Comparison of ENCODE assay signal across 1 cellular context in genomic region chr9:128702949-128703615, GRCh38.
A peak's percentile ranks its signal among the peaks of the same experiment; 100 is the strongest.
TF ChIP-seq lines count a peak whose summit lies in the region.

No MANE protein-coding gene starts in this region.

TF ChIP-seq in HepG2, 621 proteins besides CTCF, POLR2A, EP300 and RAD21 (continued from another document):
- peak; percentile 23; the same call in 1 of the 2 replicates for TF ChIP-seq GATAD2A (CRISPR knock-in tag; IDR thresholded peaks at IDR 0.05)
- TF ChIP-seq ZNF776 (CRISPR knock-in tag; IDR thresholded peaks at IDR 0.05) = peak; percentile 1; the same call in 1 of the 2 replicates
- no peak for TF ChIP-seq PAF1 (CRISPR knock-in tag; IDR thresholded peaks at IDR 0.05)
- TF ChIP-seq ZNF552 (CRISPR knock-in tag; IDR thresholded peaks at IDR 0.05; ENCODE audit: borderline replicate concordance) = 0 out of 2 replicates have a peak, but pooled peaks have one; percentile 7
- 0 out of 2 replicates have a peak, but pooled peaks have one; percentile 14 for TF ChIP-seq KDM5B (CRISPR knock-in tag; IDR thresholded peaks at IDR 0.05; ENCODE audit: borderline replicate concordance)
- 0 out of 2 replicates have a peak, but pooled peaks have one; percentile 8 for TF ChIP-seq SP5 (CRISPR knock-in tag; IDR thresholded peaks at IDR 0.05; ENCODE audit: borderline replicate concordance, low read depth)
- peak; percentile 8; the same call in 1 of the 2 replicates for TF ChIP-seq E2F5 (CRISPR knock-in tag; conservative IDR thresholded peaks at IDR 0.05)
- 0 out of 2 replicates have a peak, but pooled peaks have one; percentile 7 for TF ChIP-seq ZBTB42 (CRISPR knock-in tag; IDR thresholded peaks at IDR 0.05)
- TF ChIP-seq ZNF296 (CRISPR knock-in tag; conservative IDR thresholded peaks at IDR 0.05) = 0 out of 2 replicates have a peak, but pooled peaks have one; percentile 31
- peak; percentile 80; the same call in 1 of the 2 replicates for TF ChIP-seq ZNF337 (CRISPR knock-in tag; IDR thresholded peaks at IDR 0.05; ENCODE audit: borderline replicate concordance, low read depth)
- TF ChIP-seq GMEB1 (CRISPR knock-in tag; IDR thresholded peaks at IDR 0.05; ENCODE audit: borderline replicate concordance) = 0 out of 2 replicates have a peak, but pooled peaks have one; percentile 9
- TF ChIP-seq ATF1 (CRISPR knock-in tag; IDR thresholded peaks at IDR 0.05) = no peak
- TF ChIP-seq HNF4A (CRISPR knock-in tag; IDR thresholded peaks at IDR 0.05) = peak; percentile 21; the same call in 1 of the 2 replicates
- TF ChIP-seq ZNF777 (CRISPR knock-in tag; IDR thresholded peaks at IDR 0.05) = 0 out of 2 replicates have a peak, but pooled peaks have one; percentile 2
- no peak for TF ChIP-seq IRX3 (CRISPR knock-in tag; IDR thresholded peaks at IDR 0.05; ENCODE audit: borderline replicate concordance, low read depth)
- TF ChIP-seq ZNF883 (CRISPR knock-in tag; IDR thresholded peaks at IDR 0.05; ENCODE audit: not compliant biosample characterization) = peak; percentile 54
- no peak for TF ChIP-seq DDIT3 (CRISPR knock-in tag; IDR thresholded peaks at IDR 0.05)
- 0 out of 2 replicates have a peak, but pooled peaks have one; percentile 23 for TF ChIP-seq ZNF33B (CRISPR knock-in tag; IDR thresholded peaks at IDR 0.05)
- 0 out of 2 replicates have a peak, but pooled peaks have one; percentile 4 for TF ChIP-seq ZNF768 (CRISPR knock-in tag; IDR thresholded peaks at IDR 0.05)
- no peak for TF ChIP-seq HHEX (CRISPR knock-in tag; IDR thresholded peaks at IDR 0.05)
- peak; percentile 46; the same call in 1 of the 2 replicates for TF ChIP-seq ZNF646 (CRISPR knock-in tag; IDR thresholded peaks at IDR 0.05)
- no peak for TF ChIP-seq ZNF580 (CRISPR knock-in tag; IDR thresholded peaks at IDR 0.05; ENCODE audit: borderline replicate concordance, low read depth)
- no peak for TF ChIP-seq RELA (CRISPR knock-in tag; IDR thresholded peaks at IDR 0.05)
- TF ChIP-seq GABPA (IDR thresholded peaks at IDR 0.05; ENCODE audit: low read depth, low read length) = 0 out of 2 replicates have a peak, but pooled peaks have one; percentile 6
- TF ChIP-seq GABPA (CRISPR knock-in tag; IDR thresholded peaks at IDR 0.05; ENCODE audit: low read depth) = no peak
- TF ChIP-seq ZNF607 (CRISPR knock-in tag; IDR thresholded peaks at IDR 0.05; ENCODE audit: borderline replicate concordance) = no peak
- 0 out of 2 replicates have a peak, but pooled peaks have one; percentile 3 for TF ChIP-seq NCOA1 (CRISPR knock-in tag; IDR thresholded peaks at IDR 0.05)
- TF ChIP-seq ZNF800 (CRISPR knock-in tag; IDR thresholded peaks at IDR 0.05) = peak; percentile 32; the same call in 1 of the 2 replicates
- TF ChIP-seq TFDP1 (CRISPR knock-in tag; IDR thresholded peaks at IDR 0.05; ENCODE audit: borderline replicate concordance) = peak; percentile 73; the same call in 1 of the 2 replicates
- TF ChIP-seq HOXA3 (CRISPR knock-in tag; IDR thresholded peaks at IDR 0.05) = no peak
- 0 out of 2 replicates have a peak, but pooled peaks have one; percentile 9 for TF ChIP-seq ZZZ3 (CRISPR knock-in tag; IDR thresholded peaks at IDR 0.05; ENCODE audit: borderline replicate concordance)
- no peak for TF ChIP-seq AKNA (CRISPR knock-in tag; IDR thresholded peaks at IDR 0.05; ENCODE audit: borderline replicate concordance)
- TF ChIP-seq PHF21A (CRISPR knock-in tag; IDR thresholded peaks at IDR 0.05) = 0 out of 2 replicates have a peak, but pooled peaks have one; percentile 1
- peak; percentile 54; the same call in 1 of the 2 replicates for TF ChIP-seq TFDP2 (CRISPR knock-in tag; IDR thresholded peaks at IDR 0.05)
